ENCODE assay signal across 16 cellular contexts in the genomic region with DNA sequence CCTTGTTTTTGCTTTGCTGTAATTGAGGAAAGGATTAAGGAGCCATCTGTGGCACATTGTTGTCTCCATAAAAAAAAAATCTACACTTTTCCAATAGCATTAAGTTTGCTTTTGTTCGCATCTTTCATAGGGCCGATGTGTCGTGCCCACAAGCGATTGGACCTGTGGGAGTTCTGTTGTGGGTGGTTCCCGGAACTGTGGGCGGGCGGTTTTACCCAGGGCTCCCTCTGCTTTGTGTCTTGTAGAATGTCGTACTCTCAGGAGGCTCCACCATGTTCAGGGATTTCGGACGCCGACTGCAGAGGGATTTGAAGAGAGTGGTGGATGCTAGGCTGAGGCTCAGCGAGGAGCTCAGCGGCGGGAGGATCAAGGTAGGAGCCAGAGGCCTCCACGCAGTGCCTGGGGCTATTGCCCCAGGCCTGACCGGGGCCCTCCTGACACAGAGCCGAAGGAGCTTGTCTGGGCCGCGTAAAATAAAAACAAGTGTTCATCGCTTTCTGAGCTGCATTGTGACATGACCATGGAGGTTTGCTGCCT.
"Had no signal": no experiment of that assay in that cellular context is flagged by ENCODE, and none has a peak within 500 bp of the region (broad histone marks: within the 10 kb centered on the region; RNA-seq: fewer than 3 reads in every experiment).

No MANE protein-coding gene starts in this region.

- H3K9me3 Mint-ChIP-seq: activated B cell treated with CpG ODN at 0.5 μM for 24 hours; activated CD4-positive, alpha-beta memory T cell treated with anti-CD3 and anti-CD28 coated beads for 36 hours; activated naive CD4-positive, alpha-beta T cell treated with anti-CD3 and anti-CD28 coated beads for 36 hours; brain; natural killer cell; stimulated activated naive CD8-positive, alpha-beta T cell treated with anti-CD3 and anti-CD28 coated beads, Interleukin-15, Interleukin-2, amounts not matched to agents 100 ng/mL and 50 ng/mL, for 24 hours had no signal

- H3K4me3 Mint-ChIP-seq: activated B cell treated with CpG ODN at 0.5 μM for 24 hours; activated CD4-positive, alpha-beta memory T cell treated with anti-CD3 and anti-CD28 coated beads for 36 hours; activated naive CD4-positive, alpha-beta T cell treated with anti-CD3 and anti-CD28 coated beads for 36 hours; brain; natural killer cell; stimulated activated naive CD8-positive, alpha-beta T cell treated with anti-CD3 and anti-CD28 coated beads, Interleukin-15, Interleukin-2, amounts not matched to agents 100 ng/mL and 50 ng/mL, for 24 hours had no signal

- H3K4me1 Mint-ChIP-seq: activated B cell treated with CpG ODN at 0.5 μM for 24 hours, natural killer cell had no signal

- DNase-seq: activated B cell treated with CpG ODN at 0.5 μM for 24 hours; activated CD4-positive, alpha-beta memory T cell treated with anti-CD3 and anti-CD28 coated beads for 36 hours; activated CD4-positive, alpha-beta T cell treated with anti-CD3 and anti-CD28 coated beads for 48 hours; activated naive CD4-positive, alpha-beta T cell treated with anti-CD3 and anti-CD28 coated beads for 36 hours; activated T-cell treated with anti-CD3 and anti-CD28 coated beads, Interleukin-2, amount 50 U/mL, for 48 hours; anterior cingulate cortex; erythroblast; foreskin keratinocyte; kidney; natural killer cell; right lobe of liver; stimulated activated CD4-positive, alpha-beta T cell treated with anti-CD3 and anti-CD28 coated beads, Interleukin-1b, Interleukin-23, amount 100 ng/mL, for 48 hours; substantia nigra; tibial artery had no signal

- H3K27me3 Mint-ChIP-seq: activated B cell treated with CpG ODN at 0.5 μM for 24 hours; activated CD4-positive, alpha-beta memory T cell treated with anti-CD3 and anti-CD28 coated beads for 36 hours; stimulated activated naive CD8-positive, alpha-beta T cell treated with anti-CD3 and anti-CD28 coated beads, Interleukin-15, Interleukin-2, amounts not matched to agents 100 ng/mL and 50 ng/mL, for 24 hours had no signal

- H3K36me3 Mint-ChIP-seq: natural killer cell had no signal

- H3K27ac Mint-ChIP-seq: activated B cell treated with CpG ODN at 0.5 μM for 24 hours; activated CD4-positive, alpha-beta memory T cell treated with anti-CD3 and anti-CD28 coated beads for 36 hours; activated naive CD4-positive, alpha-beta T cell treated with anti-CD3 and anti-CD28 coated beads for 36 hours; natural killer cell; stimulated activated naive CD8-positive, alpha-beta T cell treated with anti-CD3 and anti-CD28 coated beads, Interleukin-15, Interleukin-2, amounts not matched to agents 100 ng/mL and 50 ng/mL, for 24 hours had no signal
